In genomic region chr3:152267831-152268500, GRCh38 we compare ENCODE assay signal across 8 cellular contexts. TPM values are rescaled to one million over a fixed set of nuclear protein-coding genes. Genes with fewer than 3 reads are reported as not detected.
DNase-seq lines count a peak whose midpoint lies in the region; ATAC-seq and TF ChIP-seq lines count a peak whose summit lies in the region.

No MANE protein-coding gene starts in this region.

- H3K9me2 ChIP-seq in GM23338 (ENCODE audit: insufficient read depth) (no peaks in the 10 kb centered on the region), SU-DHL-6 (replicated peaks; ENCODE audit: insufficient read depth, low read length) (no peaks in the 10 kb centered on the region)

- H3K36me3 Mint-ChIP-seq in GM23338 (ENCODE audit: low read depth): no peaks in the 10 kb centered on the region

- no peak for ATAC-seq in GM23338
- no peak for ATAC-seq in GM18870 (IDR thresholded peaks at IDR 0.05; ENCODE audit: unreplicated experiment)
- no peak for ATAC-seq in GM19452 (IDR thresholded peaks at IDR 0.05; ENCODE audit: unreplicated experiment)

- peaks cover 13% of the 10 kb centered on the region for H3K27me3 Mint-ChIP-seq in GM23338 (ENCODE audit: insufficient read depth, low read depth, poor library complexity)

- H3K9me3 Mint-ChIP-seq in GM23338: no peaks in the 10 kb centered on the region

- H2AFZ ChIP-seq in GM23338 (peak overlapping the region; percentile 65), SU-DHL-6 (ENCODE audit: low read depth, low read length, severe bottlenecking) (peak overlapping the region; percentile 57)

- H3K27me3 ChIP-seq in GM23338 (ENCODE audit: insufficient read depth) (peaks cover 17% of the 10 kb centered on the region), SU-DHL-6 (ENCODE audit: low read length) (no peaks in the 10 kb centered on the region), skeletal muscle satellite cell (ENCODE audit: control insufficient read depth, insufficient read depth, low read length) (no peaks in the 10 kb centered on the region)

- H3K4me2 ChIP-seq in GM23338 (peak overlapping the region; percentile 96), SU-DHL-6 (ENCODE audit: low read depth, low read length, poor library complexity, severe bottlenecking) (peak overlapping the region; percentile 91), skeletal muscle satellite cell (ENCODE audit: low read length) (peak overlapping the region; percentile 95)

- no peaks in the 10 kb centered on the region for H3K9me3 ChIP-seq in SU-DHL-6 (ENCODE audit: insufficient read depth, low read length)
- no peaks in the 10 kb centered on the region for H3K9me3 ChIP-seq in skeletal muscle satellite cell (replicated peaks; ENCODE audit: low read length)

- TF ChIP-seq CTCF in GM23338 (conservative IDR thresholded peaks at IDR 0.05; ENCODE audit: low read depth in 2 of 2) (no peak), SU-DHL-6 (IDR thresholded peaks at IDR 0.05; ENCODE audit: insufficient read depth, low read length, poor library complexity, severe bottlenecking) (no peak), foreskin fibroblast (IDR thresholded peaks at IDR 0.05; ENCODE audit: low read depth, low read length) (no peak)

- H3K36me3 ChIP-seq in GM23338 (ENCODE audit: insufficient read depth): no peaks in the 10 kb centered on the region
- H3K36me3 ChIP-seq in SU-DHL-6 (ENCODE audit: low read length): peaks cover 2% of the 10 kb centered on the region
- peaks cover 4% of the 10 kb centered on the region for H3K36me3 ChIP-seq in skeletal muscle satellite cell (ENCODE audit: insufficient read depth, low read length)

- H3K4me1 ChIP-seq in GM23338 (ENCODE audit: insufficient read depth) (peaks cover 30% of the 10 kb centered on the region), skeletal muscle satellite cell (ENCODE audit: control insufficient read depth, insufficient read depth, low read length) (peaks cover 35% of the 10 kb centered on the region)

- H3K9ac ChIP-seq in SU-DHL-6 (ENCODE audit: low read length) (peak overlapping the region; percentile 81), skeletal muscle satellite cell (ENCODE audit: low read depth, low read length) (peak overlapping the region; percentile 98)

- H4K20me1 ChIP-seq in GM23338 (replicated peaks; ENCODE audit: insufficient read depth): no peaks in the 10 kb centered on the region
- H4K20me1 ChIP-seq in SU-DHL-6 (ENCODE audit: low read depth, low read length): peaks cover 29% of the 10 kb centered on the region

- peak overlapping the region; percentile 91 for H3K27ac Mint-ChIP-seq in GM23338

- H3K4me3 Mint-ChIP-seq in GM23338: peak overlapping the region; percentile 91

- peaks cover 34% of the 10 kb centered on the region for H3K4me1 Mint-ChIP-seq in GM23338

- peaks cover 36% of the 10 kb centered on the region for H3K79me2 ChIP-seq in GM23338 (replicated peaks; ENCODE audit: insufficient read depth)
- H3K79me2 ChIP-seq in SU-DHL-6 (ENCODE audit: insufficient read depth, low read length): peaks cover 46% of the 10 kb centered on the region

- H3K4me3 ChIP-seq in GM23338: peak overlapping the region; percentile 92
- peak overlapping the region; percentile 68 for H3K4me3 ChIP-seq in SU-DHL-6 (ENCODE audit: insufficient read depth, low read length, poor library complexity, severe bottlenecking)
- peak overlapping the region; percentile 62 to 73 for H3K4me3 ChIP-seq in foreskin fibroblast (ENCODE audit: low read depth in 1 of 2, low read length in 2 of 2)
- H3K4me3 ChIP-seq in skeletal muscle satellite cell (ENCODE audit: low read length): peak overlapping the region; percentile 91

- H3F3A ChIP-seq in GM23338 (replicated peaks; ENCODE audit: low read depth) (no peaks in the 10 kb centered on the region), SU-DHL-6 (ENCODE audit: insufficient read depth) (peaks cover 10% of the 10 kb centered on the region; the same call in 1 of the 2 replicates)

- DNase-seq in GM23338 (ENCODE audit: low spot score) (no peak), foreskin fibroblast (peak in 1 of 2 donors; percentile 37), cerebellum (ENCODE audit: low spot score) (no peak), NCI-H1092 (lab: John Stamatoyannopoulos, UW) (no peak)

- H3K27ac ChIP-seq in GM23338 (ENCODE audit: low read depth) (peak overlapping the region; percentile 27; the same call in 1 of the 2 replicates), SU-DHL-6 (ENCODE audit: low read depth, low read length) (peak overlapping the region; percentile 95)

TF ChIP-seq in GM23338, 12 proteins besides CTCF, POLR2A, EP300 and RAD21:
- TF ChIP-seq, protein P1, sequence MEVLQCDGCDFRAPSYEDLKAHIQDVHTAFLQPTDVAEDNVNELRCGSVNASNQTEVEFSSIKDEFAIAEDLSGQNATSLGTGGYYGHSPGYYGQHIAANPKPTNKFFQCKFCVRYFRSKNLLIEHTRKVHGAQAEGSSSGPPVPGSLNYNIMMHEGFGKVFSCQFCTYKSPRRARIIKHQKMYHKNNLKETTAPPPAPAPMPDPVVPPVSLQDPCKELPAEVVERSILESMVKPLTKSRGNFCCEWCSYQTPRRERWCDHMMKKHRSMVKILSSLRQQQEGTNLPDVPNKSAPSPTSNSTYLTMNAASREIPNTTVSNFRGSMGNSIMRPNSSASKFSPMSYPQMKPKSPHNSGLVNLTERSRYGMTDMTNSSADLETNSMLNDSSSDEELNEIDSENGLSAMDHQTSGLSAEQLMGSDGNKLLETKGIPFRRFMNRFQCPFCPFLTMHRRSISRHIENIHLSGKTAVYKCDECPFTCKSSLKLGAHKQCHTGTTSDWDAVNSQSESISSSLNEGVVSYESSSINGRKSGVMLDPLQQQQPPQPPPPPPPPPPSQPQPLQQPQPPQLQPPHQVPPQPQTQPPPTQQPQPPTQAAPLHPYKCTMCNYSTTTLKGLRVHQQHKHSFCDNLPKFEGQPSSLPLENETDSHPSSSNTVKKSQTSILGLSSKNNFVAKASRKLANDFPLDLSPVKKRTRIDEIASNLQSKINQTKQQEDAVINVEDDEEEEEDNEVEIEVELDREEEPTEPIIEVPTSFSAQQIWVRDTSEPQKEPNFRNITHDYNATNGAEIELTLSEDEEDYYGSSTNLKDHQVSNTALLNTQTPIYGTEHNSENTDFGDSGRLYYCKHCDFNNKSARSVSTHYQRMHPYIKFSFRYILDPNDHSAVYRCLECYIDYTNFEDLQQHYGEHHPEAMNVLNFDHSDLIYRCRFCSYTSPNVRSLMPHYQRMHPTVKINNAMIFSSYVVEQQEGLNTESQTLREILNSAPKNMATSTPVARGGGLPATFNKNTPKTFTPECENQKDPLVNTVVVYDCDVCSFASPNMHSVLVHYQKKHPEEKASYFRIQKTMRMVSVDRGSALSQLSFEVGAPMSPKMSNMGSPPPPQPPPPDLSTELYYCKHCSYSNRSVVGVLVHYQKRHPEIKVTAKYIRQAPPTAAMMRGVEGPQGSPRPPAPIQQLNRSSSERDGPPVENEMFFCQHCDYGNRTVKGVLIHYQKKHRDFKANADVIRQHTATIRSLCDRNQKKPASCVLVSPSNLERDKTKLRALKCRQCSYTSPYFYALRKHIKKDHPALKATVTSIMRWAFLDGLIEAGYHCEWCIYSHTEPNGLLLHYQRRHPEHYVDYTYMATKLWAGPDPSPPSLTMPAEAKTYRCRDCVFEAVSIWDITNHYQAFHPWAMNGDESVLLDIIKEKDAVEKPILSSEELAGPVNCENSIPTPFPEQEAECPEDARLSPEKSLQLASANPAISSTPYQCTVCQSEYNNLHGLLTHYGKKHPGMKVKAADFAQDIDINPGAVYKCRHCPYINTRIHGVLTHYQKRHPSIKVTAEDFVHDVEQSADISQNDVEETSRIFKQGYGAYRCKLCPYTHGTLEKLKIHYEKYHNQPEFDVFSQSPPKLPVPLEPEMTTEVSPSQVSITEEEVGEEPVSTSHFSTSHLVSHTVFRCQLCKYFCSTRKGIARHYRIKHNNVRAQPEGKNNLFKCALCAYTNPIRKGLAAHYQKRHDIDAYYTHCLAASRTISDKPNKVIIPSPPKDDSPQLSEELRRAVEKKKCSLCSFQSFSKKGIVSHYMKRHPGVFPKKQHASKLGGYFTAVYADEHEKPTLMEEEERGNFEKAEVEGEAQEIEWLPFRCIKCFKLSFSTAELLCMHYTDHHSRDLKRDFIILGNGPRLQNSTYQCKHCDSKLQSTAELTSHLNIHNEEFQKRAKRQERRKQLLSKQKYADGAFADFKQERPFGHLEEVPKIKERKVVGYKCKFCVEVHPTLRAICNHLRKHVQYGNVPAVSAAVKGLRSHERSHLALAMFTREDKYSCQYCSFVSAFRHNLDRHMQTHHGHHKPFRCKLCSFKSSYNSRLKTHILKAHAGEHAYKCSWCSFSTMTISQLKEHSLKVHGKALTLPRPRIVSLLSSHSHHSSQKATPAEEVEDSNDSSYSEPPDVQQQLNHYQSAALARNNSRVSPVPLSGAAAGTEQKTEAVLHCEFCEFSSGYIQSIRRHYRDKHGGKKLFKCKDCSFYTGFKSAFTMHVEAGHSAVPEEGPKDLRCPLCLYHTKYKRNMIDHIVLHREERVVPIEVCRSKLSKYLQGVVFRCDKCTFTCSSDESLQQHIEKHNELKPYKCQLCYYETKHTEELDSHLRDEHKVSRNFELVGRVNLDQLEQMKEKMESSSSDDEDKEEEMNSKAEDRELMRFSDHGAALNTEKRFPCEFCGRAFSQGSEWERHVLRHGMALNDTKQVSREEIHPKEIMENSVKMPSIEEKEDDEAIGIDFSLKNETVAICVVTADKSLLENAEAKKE (CRISPR knock-in tag; IDR thresholded peaks at IDR 0.05): no peak
- peak; percentile 10 for TF ChIP-seq EZH2 (IDR thresholded peaks at IDR 0.05; ENCODE audit: low read depth, unreplicated experiment)
- no peak for TF ChIP-seq ZNF114 (CRISPR knock-in tag; IDR thresholded peaks at IDR 0.05)

RNA-seq across cellular contexts. Expression of gene MBNL1, which starts 0.8 kb away (rescaled TPM):
- total RNA-seq in GM23338 (2014; rRNA removed; shearing (Covaris generic)): 15.7 and 23.2 TPM in 2 replicates
- 8.4 and 9.4 TPM in 2 replicates for polyA plus RNA-seq in GM23338 (2016; fragmentation: Nextera tagmentation; extraction: Ambion mirVana)
- 171 and 173 TPM in 2 replicates for total RNA-seq in skeletal muscle satellite cell (2012; rRNA removed)
- total RNA-seq in cerebellum: 69.0 TPM
